Comparison of ENCODE assay signal across 8 cellular contexts in genomic region chr3:170737763-170738162, GRCh38.
"Had no signal": no experiment of that assay in that cellular context is flagged by ENCODE, and none has a peak within 500 bp of the region (broad histone marks: within the 10 kb centered on the region; RNA-seq: fewer than 3 reads in every experiment).

No MANE protein-coding gene starts in this region.

- DNase-seq: GDM1, GF-D8 had no signal

- FAIRE-seq: G401.6, GM12878, GM12891, GM12892, GM18507, GM19239 had no signal

- H3K4me3 ChIP-seq: GM12878 had no signal

- ATAC-seq: GM12878 had no signal
